1 cellular context compared by ENCODE assay signal in the genomic region with DNA sequence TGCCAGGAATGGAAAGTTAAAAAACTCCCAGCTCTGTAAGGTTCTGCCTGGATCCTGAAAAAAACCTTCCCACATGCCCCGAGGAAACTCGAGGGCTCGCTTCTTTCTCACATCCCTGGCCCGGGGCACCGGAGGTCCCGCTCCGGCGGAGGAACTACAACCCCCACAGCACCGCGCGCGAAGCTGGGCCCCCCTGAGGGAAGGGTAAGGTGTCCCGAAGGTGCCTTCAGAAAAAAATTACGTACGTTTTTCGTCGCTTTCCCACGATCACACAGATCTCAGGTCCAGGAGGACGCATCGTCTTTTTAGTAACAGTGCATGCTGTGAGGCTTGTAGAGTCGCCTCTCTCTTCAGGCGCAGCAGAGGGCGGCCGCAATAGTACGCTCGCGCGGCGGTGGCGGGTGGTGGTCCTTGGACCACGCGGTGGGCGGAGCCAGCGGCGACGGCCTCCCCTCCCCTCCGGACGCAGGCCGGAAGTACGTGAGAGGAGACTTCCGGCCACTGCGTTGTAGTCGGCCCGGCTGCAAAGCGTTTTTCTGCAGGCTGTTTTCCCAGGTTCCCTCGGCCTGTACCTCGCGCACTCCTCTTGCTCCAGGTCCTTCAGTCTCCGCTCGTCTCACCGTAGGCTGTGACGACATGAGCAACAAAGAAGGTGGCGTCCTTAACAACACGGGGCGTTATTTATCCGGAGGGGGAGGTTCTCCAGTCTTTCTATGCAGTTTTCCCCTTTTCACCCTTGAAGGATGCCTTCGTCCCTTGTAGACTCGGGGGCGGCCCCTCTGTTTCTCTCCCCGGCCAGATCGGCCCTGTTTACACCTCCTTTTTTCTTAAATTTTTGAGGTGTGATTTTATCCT.
TF ChIP-seq lines count a peak whose summit lies in the region.

TSNAX (plus strand) TSS at position 495 of the 855 bp plus-strand sequence; CDS start at position 637, 142 bp downstream.

TF ChIP-seq in HepG2, 621 proteins besides CTCF, POLR2A, EP300 and RAD21 (continued from another document and continues in another):
- TF ChIP-seq ARID5B (CRISPR knock-in tag; IDR thresholded peaks at IDR 0.05) (peak; percentile 50), ZSCAN21 (CRISPR knock-in tag; IDR thresholded peaks at IDR 0.05; ENCODE audit: borderline replicate concordance) (peak; percentile 81; the same call in 1 of the 2 replicates), MXI1 (IDR thresholded peaks at IDR 0.05; ENCODE audit: borderline replicate concordance, low read depth, low read length) (peak; percentile 65; the same call in 2 of the 3 replicates), CAMTA2 (CRISPR knock-in tag; IDR thresholded peaks at IDR 0.05; ENCODE audit: borderline replicate concordance) (peak; percentile 61; the same call in 1 of the 2 replicates), SALL1 (CRISPR knock-in tag; IDR thresholded peaks at IDR 0.05) (peak; percentile 90), THAP11 (CRISPR knock-in tag; IDR thresholded peaks at IDR 0.05) (peak; percentile 100), PTBP1 (IDR thresholded peaks at IDR 0.05; ENCODE audit: low read depth, low read length, poor library complexity, severe bottlenecking) (no peak), ZNF292 (CRISPR knock-in tag; IDR thresholded peaks at IDR 0.05; ENCODE audit: borderline replicate concordance, low read depth) (0 out of 2 replicates have a peak, but pooled peaks have one; percentile 40), FOXA1 (IDR thresholded peaks at IDR 0.05) (no peak), FOXA1 (CRISPR knock-in tag; IDR thresholded peaks at IDR 0.05) (no peak), ZNF781 (CRISPR knock-in tag; IDR thresholded peaks at IDR 0.05; ENCODE audit: borderline replicate concordance, not compliant biosample characterization) (peak; percentile 48), ZNF564 (CRISPR knock-in tag; IDR thresholded peaks at IDR 0.05) (peak; percentile 69), DBP (CRISPR knock-in tag; IDR thresholded peaks at IDR 0.05; ENCODE audit: not compliant biosample characterization) (no peak), ZNF614 (CRISPR knock-in tag; IDR thresholded peaks at IDR 0.05; ENCODE audit: borderline replicate concordance) (0 out of 2 replicates have a peak, but pooled peaks have one; percentile 64), MXD4 (CRISPR knock-in tag; IDR thresholded peaks at IDR 0.05) (peak; percentile 13; the same call in 1 of the 2 replicates), ZNF550 (CRISPR knock-in tag; IDR thresholded peaks at IDR 0.05; ENCODE audit: borderline replicate concordance) (0 out of 2 replicates have a peak, but pooled peaks have one; percentile 19), RFX3 (CRISPR knock-in tag; IDR thresholded peaks at IDR 0.05) (no peak), SP140L (CRISPR knock-in tag; IDR thresholded peaks at IDR 0.05; ENCODE audit: borderline replicate concordance) (no peak; the same call in 1 of the 2 replicates), ZNF414 (CRISPR knock-in tag; IDR thresholded peaks at IDR 0.05) (0 out of 2 replicates have a peak, but pooled peaks have one; percentile 27), SMC3 (IDR thresholded peaks at IDR 0.05; ENCODE audit: low read length) (no peak), ZNF234 (CRISPR knock-in tag; conservative IDR thresholded peaks at IDR 0.05) (0 out of 2 replicates have a peak, but pooled peaks have one; percentile 82), ZSCAN9 (CRISPR knock-in tag; IDR thresholded peaks at IDR 0.05; ENCODE audit: borderline replicate concordance) (peak; percentile 68; the same call in 1 of the 2 replicates), HES4 (CRISPR knock-in tag; IDR thresholded peaks at IDR 0.05; ENCODE audit: borderline replicate concordance) (peak; percentile 59; the same call in 1 of the 2 replicates), MED13 (CRISPR knock-in tag; IDR thresholded peaks at IDR 0.05) (peak; percentile 75; the same call in 1 of the 2 replicates), BRCA1 (CRISPR knock-in tag; IDR thresholded peaks at IDR 0.05) (0 out of 2 replicates have a peak, but pooled peaks have one; percentile 12), ZBTB20 (CRISPR knock-in tag; IDR thresholded peaks at IDR 0.05; ENCODE audit: borderline replicate concordance, low read depth) (peak; percentile 89; the same call in 1 of the 2 replicates), RNF2 (conservative IDR thresholded peaks at IDR 0.05; ENCODE audit: low read depth) (peak; percentile 82), PCBP2 (optimal IDR thresholded peaks at IDR 0.05; ENCODE audit: low read depth, low read length, poor library complexity, severe bottlenecking) (no peak)
- TF ChIP-seq, protein P1, sequence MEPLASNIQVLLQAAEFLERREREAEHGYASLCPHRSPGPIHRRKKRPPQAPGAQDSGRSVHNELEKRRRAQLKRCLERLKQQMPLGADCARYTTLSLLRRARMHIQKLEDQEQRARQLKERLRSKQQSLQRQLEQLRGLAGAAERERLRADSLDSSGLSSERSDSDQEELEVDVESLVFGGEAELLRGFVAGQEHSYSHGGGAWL (CRISPR knock-in tag; IDR thresholded peaks at IDR 0.05): 0 out of 2 replicates have a peak, but pooled peaks have one; percentile 25
- TF ChIP-seq, protein P2, sequence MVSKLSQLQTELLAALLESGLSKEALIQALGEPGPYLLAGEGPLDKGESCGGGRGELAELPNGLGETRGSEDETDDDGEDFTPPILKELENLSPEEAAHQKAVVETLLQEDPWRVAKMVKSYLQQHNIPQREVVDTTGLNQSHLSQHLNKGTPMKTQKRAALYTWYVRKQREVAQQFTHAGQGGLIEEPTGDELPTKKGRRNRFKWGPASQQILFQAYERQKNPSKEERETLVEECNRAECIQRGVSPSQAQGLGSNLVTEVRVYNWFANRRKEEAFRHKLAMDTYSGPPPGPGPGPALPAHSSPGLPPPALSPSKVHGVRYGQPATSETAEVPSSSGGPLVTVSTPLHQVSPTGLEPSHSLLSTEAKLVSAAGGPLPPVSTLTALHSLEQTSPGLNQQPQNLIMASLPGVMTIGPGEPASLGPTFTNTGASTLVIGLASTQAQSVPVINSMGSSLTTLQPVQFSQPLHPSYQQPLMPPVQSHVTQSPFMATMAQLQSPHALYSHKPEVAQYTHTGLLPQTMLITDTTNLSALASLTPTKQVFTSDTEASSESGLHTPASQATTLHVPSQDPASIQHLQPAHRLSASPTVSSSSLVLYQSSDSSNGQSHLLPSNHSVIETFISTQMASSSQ (IDR thresholded peaks at IDR 0.05; ENCODE audit: low read depth): 0 out of 2 replicates have a peak, but pooled peaks have one; percentile 37
- TF ChIP-seq, protein P2 (CRISPR knock-in tag; IDR thresholded peaks at IDR 0.05; ENCODE audit: borderline replicate concordance): peak; percentile 75; the same call in 1 of the 2 replicates
- TF ChIP-seq, protein P3, sequence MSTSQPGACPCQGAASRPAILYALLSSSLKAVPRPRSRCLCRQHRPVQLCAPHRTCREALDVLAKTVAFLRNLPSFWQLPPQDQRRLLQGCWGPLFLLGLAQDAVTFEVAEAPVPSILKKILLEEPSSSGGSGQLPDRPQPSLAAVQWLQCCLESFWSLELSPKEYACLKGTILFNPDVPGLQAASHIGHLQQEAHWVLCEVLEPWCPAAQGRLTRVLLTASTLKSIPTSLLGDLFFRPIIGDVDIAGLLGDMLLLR (CRISPR knock-in tag; IDR thresholded peaks at IDR 0.05): no peak
- TF ChIP-seq, protein P4, sequence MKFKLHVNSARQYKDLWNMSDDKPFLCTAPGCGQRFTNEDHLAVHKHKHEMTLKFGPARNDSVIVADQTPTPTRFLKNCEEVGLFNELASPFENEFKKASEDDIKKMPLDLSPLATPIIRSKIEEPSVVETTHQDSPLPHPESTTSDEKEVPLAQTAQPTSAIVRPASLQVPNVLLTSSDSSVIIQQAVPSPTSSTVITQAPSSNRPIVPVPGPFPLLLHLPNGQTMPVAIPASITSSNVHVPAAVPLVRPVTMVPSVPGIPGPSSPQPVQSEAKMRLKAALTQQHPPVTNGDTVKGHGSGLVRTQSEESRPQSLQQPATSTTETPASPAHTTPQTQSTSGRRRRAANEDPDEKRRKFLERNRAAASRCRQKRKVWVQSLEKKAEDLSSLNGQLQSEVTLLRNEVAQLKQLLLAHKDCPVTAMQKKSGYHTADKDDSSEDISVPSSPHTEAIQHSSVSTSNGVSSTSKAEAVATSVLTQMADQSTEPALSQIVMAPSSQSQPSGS (CRISPR knock-in tag; IDR thresholded peaks at IDR 0.05): peak; percentile 84; the same call in 1 of the 2 replicates
- TF ChIP-seq, protein P5, sequence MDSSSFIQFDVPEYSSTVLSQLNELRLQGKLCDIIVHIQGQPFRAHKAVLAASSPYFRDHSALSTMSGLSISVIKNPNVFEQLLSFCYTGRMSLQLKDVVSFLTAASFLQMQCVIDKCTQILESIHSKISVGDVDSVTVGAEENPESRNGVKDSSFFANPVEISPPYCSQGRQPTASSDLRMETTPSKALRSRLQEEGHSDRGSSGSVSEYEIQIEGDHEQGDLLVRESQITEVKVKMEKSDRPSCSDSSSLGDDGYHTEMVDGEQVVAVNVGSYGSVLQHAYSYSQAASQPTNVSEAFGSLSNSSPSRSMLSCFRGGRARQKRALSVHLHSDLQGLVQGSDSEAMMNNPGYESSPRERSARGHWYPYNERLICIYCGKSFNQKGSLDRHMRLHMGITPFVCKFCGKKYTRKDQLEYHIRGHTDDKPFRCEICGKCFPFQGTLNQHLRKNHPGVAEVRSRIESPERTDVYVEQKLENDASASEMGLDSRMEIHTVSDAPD (CRISPR knock-in tag; IDR thresholded peaks at IDR 0.05): no peak
- TF ChIP-seq, protein P6, sequence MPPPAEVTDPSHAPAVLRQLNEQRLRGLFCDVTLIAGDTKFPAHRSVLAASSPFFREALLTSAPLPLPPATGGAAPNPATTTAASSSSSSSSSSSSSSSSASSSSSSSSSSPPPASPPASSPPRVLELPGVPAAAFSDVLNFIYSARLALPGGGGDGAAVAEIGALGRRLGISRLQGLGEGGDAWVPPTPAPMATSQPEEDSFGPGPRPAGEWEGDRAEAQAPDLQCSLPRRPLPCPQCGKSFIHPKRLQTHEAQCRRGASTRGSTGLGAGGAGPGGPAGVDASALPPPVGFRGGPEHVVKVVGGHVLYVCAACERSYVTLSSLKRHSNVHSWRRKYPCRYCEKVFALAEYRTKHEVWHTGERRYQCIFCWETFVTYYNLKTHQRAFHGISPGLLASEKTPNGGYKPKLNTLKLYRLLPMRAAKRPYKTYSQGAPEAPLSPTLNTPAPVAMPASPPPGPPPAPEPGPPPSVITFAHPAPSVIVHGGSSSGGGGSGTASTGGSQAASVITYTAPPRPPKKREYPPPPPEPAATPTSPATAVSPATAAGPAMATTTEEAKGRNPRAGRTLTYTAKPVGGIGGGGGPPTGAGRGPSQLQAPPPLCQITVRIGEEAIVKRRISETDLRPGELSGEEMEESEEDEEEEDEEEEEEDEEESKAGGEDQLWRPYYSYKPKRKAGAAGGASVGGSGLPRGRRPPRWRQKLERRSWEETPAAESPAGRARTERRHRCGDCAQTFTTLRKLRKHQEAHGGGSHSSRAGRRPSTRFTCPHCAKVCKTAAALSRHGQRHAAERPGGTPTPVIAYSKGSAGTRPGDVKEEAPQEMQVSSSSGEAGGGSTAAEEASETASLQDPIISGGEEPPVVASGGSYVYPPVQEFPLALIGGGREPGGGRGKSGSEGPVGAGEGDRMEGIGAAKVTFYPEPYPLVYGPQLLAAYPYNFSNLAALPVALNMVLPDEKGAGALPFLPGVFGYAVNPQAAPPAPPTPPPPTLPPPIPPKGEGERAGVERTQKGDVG (CRISPR knock-in tag; IDR thresholded peaks at IDR 0.05; ENCODE audit: borderline replicate concordance): peak; percentile 78; the same call in 1 of the 2 replicates
